In genomic region chr15:38620851-38621594, GRCh38 we compare ENCODE assay signal across 29 cellular contexts. TPM values are rescaled to one million over a fixed set of nuclear protein-coding genes. Genes with fewer than 3 reads are reported as not detected.
A peak's percentile ranks its signal among the peaks of the same experiment; 100 is the strongest.
DNase-seq lines count a peak whose midpoint lies in the region; ATAC-seq, FAIRE-seq and TF ChIP-seq lines count a peak whose summit lies in the region.
"Had no signal": no experiment of that assay in that cellular context is flagged by ENCODE, and none has a peak within 500 bp of the region (broad histone marks: within the 10 kb centered on the region; RNA-seq: fewer than 3 reads in every experiment).

No MANE protein-coding gene starts in this region.

- WGBS in K562 (ENCODE audit: insufficient coverage, low coverage, missing lambda C conversion rate), result 0% methylated on average over 3 of the region's 3 CpGs

- ATAC-seq in K562 (no peak), mucosa of descending colon (peak; percentile 51)

- H3K27me3 ChIP-seq in BLaER1, result no peaks in the 10 kb centered on the region
- H3K27me3 ChIP-seq in K562 (ENCODE audit: control insufficient read depth in 2 of 2, insufficient read depth in 2 of 2, low read length in 2 of 2), result peaks cover 4 to 19% of the 10 kb centered on the region in 2 experiments; a peak in 4 of 5 replicates
- H3K27me3 ChIP-seq: sigmoid colon, stomach, tibial nerve had no signal

- POLR2A ChIA-PET in K562 (lab: Yijun Ruan, JAX), result interaction anchor here (1.0 to 1.3 kb wide), 2 partner anchors 9 to 11 kb away, joined by 3 to 4 read pairs; no protein-coding TSS in a partner anchor

- H3K9me3 Mint-ChIP-seq in mesothelial cell of epicardium, result no peaks in the 10 kb centered on the region
- H3K9me3 Mint-ChIP-seq: activated naive CD8-positive, alpha-beta T cell treated with anti-CD3 and anti-CD28 coated beads, Interleukin-2, amount 10 ng/mL, durations not matched to agents 7 days and 5 days; central memory CD8-positive, alpha-beta T cell; neural crest cell had no signal

- in situ Hi-C loops in KBM-7 (cut with MboI; ENCODE audit: low pct_unique_long_range_greater_than_20kb, low sequenced_read_pairs), result no loop called here
- in situ Hi-C loops in K562 (cut with MboI), result loop anchor here (5.0 kb wide), 1 partner anchor 44 kb away; no protein-coding TSS in a partner anchor

- FAIRE-seq in K562 (lab: Jason Lieb, UNC), result no peak
- FAIRE-seq: astrocyte had no signal

- no peaks in the 10 kb centered on the region for H3K36me3 Mint-ChIP-seq in mesothelial cell of epicardium

- H3K27me3 Mint-ChIP-seq in mesothelial cell of epicardium (ENCODE audit: low read depth), result peaks cover 13% of the 10 kb centered on the region
- H3K27me3 Mint-ChIP-seq: central memory CD8-positive, alpha-beta T cell had no signal

- H3K36me3 ChIP-seq in BLaER1 (no peaks in the 10 kb centered on the region), K562 (ENCODE audit: control insufficient read depth, insufficient read depth, low read length) (no peaks in the 10 kb centered on the region), mucosa of descending colon (ENCODE audit: low read depth) (no peaks in the 10 kb centered on the region)
- H3K36me3 ChIP-seq: left ventricle myocardium inferior, sigmoid colon, stomach, tibial nerve, WERI-Rb-1 had no signal

- H3K27ac Mint-ChIP-seq in mesothelial cell of epicardium, result no peak overlapping the region
- H3K27ac Mint-ChIP-seq: activated naive CD8-positive, alpha-beta T cell treated with anti-CD3 and anti-CD28 coated beads, Interleukin-2, amount 10 ng/mL, durations not matched to agents 7 days and 5 days; progenitor cell of endocrine pancreas had no signal

- no peak for TF ChIP-seq EP300 in K562 (IDR thresholded peaks at IDR 0.05; ENCODE audit: low read length)

- H3K4me3 ChIP-seq in BLaER1 (no peak overlapping the region), K562 (no peak overlapping the region), mucosa of descending colon (no peak overlapping the region)
- H3K4me3 ChIP-seq: GM23248, left ventricle myocardium inferior, PC-9, sigmoid colon, stomach, tibial nerve had no signal

- peak; percentile 11 for DNase-seq in KBM-7
- DNase-seq in K562 (ENCODE audit: extremely low read depth in 1 of 4, low spot score in 3 of 4), result no peak
- no peak for DNase-seq in mucosa of descending colon
- DNase-seq in activated CD8-positive, alpha-beta memory T cell treated with anti-CD3 and anti-CD28 coated beads, Interleukin-2, amount 50 U/mL, for 4 hours, result no peak
- no peak for DNase-seq in Kasumi-1 (lab: John Stamatoyannopoulos, UW)
- DNase-seq in mesothelial cell of epicardium (ENCODE audit: low spot score in 2 of 2, unreplicated experiment in 2 of 2), result no peak
- no peak for DNase-seq in stimulated activated CD4-positive, alpha-beta T cell treated with anti-CD3 and anti-CD28 coated beads, Interleukin-15, amount 100 ng/mL, for 24 hours
- DNase-seq: activated CD4-positive, alpha-beta T cell treated with anti-CD3 and anti-CD28 coated beads, Interleukin-2, amount 50 U/mL, for 4 hours; activated CD8-positive, alpha-beta memory T cell treated with anti-CD3 and anti-CD28 coated beads, Interleukin-2, amount 50 U/mL, for 48 hours; activated naive CD8-positive, alpha-beta T cell treated with anti-CD3 and anti-CD28 coated beads, Interleukin-2, amount 10 ng/mL, durations not matched to agents 7 days and 5 days; erythroblast; GM23248; left ventricle myocardium inferior; NCI-H2029; NCI-H345; PC-9; Right ventricle myocardium superior; sigmoid colon; stomach; T-helper 9 cell; WERI-Rb-1 had no signal

- H3K27ac ChIP-seq in BLaER1 (no peak overlapping the region), K562 (ENCODE audit: extremely low read depth, low read depth, low read length) (no peak overlapping the region)
- H3K27ac ChIP-seq: C4-2B, GM23248, KMS-11, left ventricle myocardium inferior, PC-9, sigmoid colon, stomach, tibial nerve, WERI-Rb-1 had no signal

- intact Hi-C loops in K562 (cut with micrococcal nuclease) (no loop called here), mucosa of descending colon (cut with DNase I, micrococcal nuclease) (no loop called here)

- H3K9ac ChIP-seq in BLaER1 (no peak overlapping the region), K562 (ENCODE audit: insufficient read depth in 1 of 2, low read depth in 2 of 2, low read length in 2 of 2) (no peak overlapping the region)
- H3K9ac ChIP-seq: GM23248, KMS-11 had no signal

- TF ChIP-seq RAD21 in K562 (CRISPR knock-in tag; conservative IDR thresholded peaks at IDR 0.05 in 1 of 2, IDR thresholded peaks at IDR 0.05 in 1 of 2), result no peak

- no TSS peak for BruUV-seq in K562 (replicated peaks; lab: Mats Ljungman, UMichigan)

- no peaks in the 10 kb centered on the region for H3K9me3 ChIP-seq in BLaER1
- no peaks in the 10 kb centered on the region for H3K9me3 ChIP-seq in K562 (replicated peaks; ENCODE audit: control insufficient read depth, insufficient read depth, low read depth, low read length)
- H3K9me3 ChIP-seq in mucosa of descending colon, result no peaks in the 10 kb centered on the region
- H3K9me3 ChIP-seq: left ventricle myocardium inferior, sigmoid colon, stomach, tibial nerve had no signal

- no peak for TF ChIP-seq POLR2A in K562 (conservative IDR thresholded peaks at IDR 0.05)

- H2AFZ ChIP-seq in K562 (ENCODE audit: low read depth, low read length), result no peak overlapping the region
- H2AFZ ChIP-seq: GM23248, PC-9 had no signal

- no peaks in the 10 kb centered on the region for H3K79me2 ChIP-seq in K562 (ENCODE audit: control insufficient read depth, insufficient read depth, low read length)

- peaks cover 20% of the 10 kb centered on the region for H3K4me1 ChIP-seq in BLaER1
- no peaks in the 10 kb centered on the region for H3K4me1 ChIP-seq in K562 (replicated peaks in 1 of 2; ENCODE audit: control insufficient read depth in 2 of 2, insufficient read depth in 2 of 2, low read length in 2 of 2)
- H3K4me1 ChIP-seq in mucosa of descending colon (ENCODE audit: low read depth), result peaks cover 22% of the 10 kb centered on the region
- H3K4me1 ChIP-seq: sigmoid colon, tibial nerve had no signal

- H3K4me3 Mint-ChIP-seq in mesothelial cell of epicardium, result no peak overlapping the region
- H3K4me3 Mint-ChIP-seq: activated naive CD8-positive, alpha-beta T cell treated with anti-CD3 and anti-CD28 coated beads, Interleukin-2, amount 10 ng/mL, durations not matched to agents 7 days and 5 days; central memory CD8-positive, alpha-beta T cell; neural crest cell had no signal

- H3K9me1 ChIP-seq in K562 (ENCODE audit: control insufficient read depth, insufficient read depth, low read length), result no peaks in the 10 kb centered on the region

- CTCF ChIA-PET in K562 (lab: Yijun Ruan, JAX; ENCODE audit: low intra/inter-chr PET ratio), result no interaction called here

- TF ChIP-seq CTCF in K562 (IDR thresholded peaks at IDR 0.05 in 2 of 3, conservative IDR thresholded peaks at IDR 0.05 in 1 of 3; ENCODE audit: insufficient read depth in 2 of 3, low read depth in 1 of 3, low read length in 3 of 3) (no peak), mucosa of descending colon (IDR thresholded peaks at IDR 0.05) (no peak), mesothelial cell of epicardium (IDR thresholded peaks at IDR 0.05; ENCODE audit: unreplicated experiment) (no peak)

- peak overlapping the region; percentile 29; the same call in 1 of the 2 replicates for H3K4me2 ChIP-seq in BLaER1
- no peak overlapping the region for H3K4me2 ChIP-seq in K562 (ENCODE audit: insufficient read depth, low read length)
- H3K4me2 ChIP-seq: KMS-11, PC-9 had no signal

- H3K4me1 Mint-ChIP-seq in mesothelial cell of epicardium, result no peaks in the 10 kb centered on the region

- no peaks in the 10 kb centered on the region for H4K20me1 ChIP-seq in BLaER1
- no peaks in the 10 kb centered on the region for H4K20me1 ChIP-seq in K562 (replicated peaks; ENCODE audit: control insufficient read depth, insufficient read depth, low read length)

TF ChIP-seq in K562, 482 proteins besides CTCF, POLR2A, EP300 and RAD21 (continues in another document):
- no peak for TF ChIP-seq SAFB2 (IDR thresholded peaks at IDR 0.05; ENCODE audit: borderline replicate concordance, low read depth, low read length, severe bottlenecking)
- no peak for TF ChIP-seq ZBTB34 (CRISPR knock-in tag; IDR thresholded peaks at IDR 0.05)

RNA-seq across cellular contexts. Expression of gene RASGRP1, which starts 56.4 kb away (rescaled TPM):
- 0.49 and 1.2 TPM in 2 replicates for total RNA-seq in K562 (2011; cell fraction: chromatin; rRNA removed; ENCODE audit: low replicate concordance)
- total RNA-seq in K562 (2011; cell fraction: nucleolus; rRNA removed), result 0.33 and 0.39 TPM in 2 replicates
- total RNA-seq in K562 (2011; cell fraction: nucleoplasm; rRNA removed), result 0.88 and 0.92 TPM in 2 replicates
- 0.23 and 0.49 TPM in 2 replicates for total RNA-seq in K562 (2014; rRNA removed)
- 0.44 and 0.54 TPM in 2 replicates for total RNA-seq in K562 (2014; rRNA removed; fragmentation: Illumina TruSeq; extraction: Trizol)
- 0.26 and 0.33 TPM in 2 replicates for total RNA-seq in K562 (2015; rRNA removed; fragmentation: Illumina TruSeq; extraction: Trizol)
- 0.31 and 0.51 TPM in 2 replicates for total RNA-seq in K562 (2021)
- 0.12 and 0.38 TPM in 2 replicates for polyA plus RNA-seq in K562 (2011; rRNA removed)
- 0.12 and 0.19 TPM in 2 replicates for polyA plus RNA-seq in K562 (2011; cell fraction: cytosol; rRNA removed)
- 0.37 and 0.51 TPM in 2 replicates for polyA plus RNA-seq in K562 (2011; cell fraction: nucleus; rRNA removed)
- polyA plus RNA-seq in K562 (2012), result 0.35 and 1.2 TPM in 2 replicates
- 0.30 and 0.60 TPM in 2 replicates for polyA plus RNA-seq in K562 (2014; fragmentation: Illumina TruSeq; extraction: Trizol)
- polyA plus RNA-seq in K562 (2014; fragmentation: Nextera tagmentation; extraction: Ambion mirVana), result under 1 TPM; 0.14 to 0.17 TPM
- 0.27 and 0.72 TPM in 2 replicates for polyA plus RNA-seq in K562 (2014; rRNA removed)
- 0.21 and 0.24 TPM in 2 replicates for polyA minus RNA-seq in K562 (2011; rRNA and poly(A)+ RNA removed)
- not detected in 2 replicates for polyA minus RNA-seq in K562 (2011; cell fraction: cytosol; rRNA and poly(A)+ RNA removed)
- 0.22 and 0.27 TPM in 2 replicates for polyA minus RNA-seq in K562 (2011; cell fraction: nucleus; rRNA and poly(A)+ RNA removed)
- total RNA-seq in mucosa of descending colon, result 1 to 10 TPM; 1.2 to 2.6 (median 2.6) TPM
- total RNA-seq in mesothelial cell of epicardium, result 3.7 to 4.8 TPM (median 4.4 TPM) in 3 replicates
